15 cellular contexts compared by ENCODE assay signal in genomic region chr3:108219336-108219735, GRCh38. TPM values are rescaled to one million over a fixed set of nuclear protein-coding genes. Genes with fewer than 3 reads are reported as not detected.
DNase-seq lines count a peak whose midpoint lies in the region; ATAC-seq, FAIRE-seq and TF ChIP-seq lines count a peak whose summit lies in the region.
"Had no signal": no experiment of that assay in that cellular context is flagged by ENCODE, and none has a peak within 500 bp of the region (broad histone marks: within the 10 kb centered on the region; RNA-seq: fewer than 3 reads in every experiment).

No MANE protein-coding gene starts in this region.

- H3K36me3 ChIP-seq in OCI-LY1 (ENCODE audit: insufficient read depth, low read length) (peaks cover 19% of the 10 kb centered on the region), mesenchymal stem cell (ENCODE audit: control insufficient read depth in 1 of 2, insufficient read depth in 2 of 2, low read depth in 1 of 2, low read length in 2 of 2) (peaks cover 0 to 9% of the 10 kb centered on the region in 2 experiments)
- H3K36me3 ChIP-seq: neutrophil had no signal

- CTCF ChIA-PET in activated CD4-positive, alpha-beta T cell treated with anti-CD3 and anti-CD28 coated beads for 36 hours (lab: Charles Lee): no interaction called here

- peak overlapping the region; percentile 79 for H3K9ac ChIP-seq in OCI-LY1 (ENCODE audit: low read length)
- H3K9ac ChIP-seq in mesenchymal stem cell (ENCODE audit: low read length): peak overlapping the region; percentile 1

- peaks cover 16% of the 10 kb centered on the region for H3K36me3 Mint-ChIP-seq in activated CD4-positive, alpha-beta T cell treated with anti-CD3 and anti-CD28 coated beads for 36 hours (ENCODE audit: low read depth)

- H3K79me1 ChIP-seq in mesenchymal stem cell (replicated peaks; ENCODE audit: low read length, poor library complexity, severe bottlenecking): peaks cover 5% of the 10 kb centered on the region

- no peak overlapping the region for H3K23ac ChIP-seq in mesenchymal stem cell (ENCODE audit: low read length in 2 of 2)

- H3K27ac Mint-ChIP-seq in activated CD4-positive, alpha-beta T cell treated with anti-CD3 and anti-CD28 coated beads for 36 hours: no peak overlapping the region

- H3F3A ChIP-seq in OCI-LY1 (ENCODE audit: insufficient read depth, low read length): no peaks in the 10 kb centered on the region

- H3K9me2 ChIP-seq in OCI-LY1 (ENCODE audit: low read depth, low read length): no peaks in the 10 kb centered on the region

- H3K4me2 ChIP-seq in OCI-LY1 (ENCODE audit: low read length) (peak overlapping the region; percentile 90), mesenchymal stem cell (ENCODE audit: low read length, poor library complexity, severe bottlenecking) (no peak overlapping the region)

- peaks cover 54% of the 10 kb centered on the region for H3K4me1 Mint-ChIP-seq in activated CD4-positive, alpha-beta T cell treated with anti-CD3 and anti-CD28 coated beads for 36 hours

- peak; percentile 93 for FAIRE-seq in GM12891 (lab: Jason Lieb, UNC)
- FAIRE-seq: HepG2 had no signal

- H3K27me3 Mint-ChIP-seq in activated CD4-positive, alpha-beta T cell treated with anti-CD3 and anti-CD28 coated beads for 36 hours: no peaks in the 10 kb centered on the region

- H3K27ac ChIP-seq in OCI-LY1 (ENCODE audit: low read depth, low read length, poor library complexity, severe bottlenecking): peak overlapping the region; percentile 82
- no peak overlapping the region for H3K27ac ChIP-seq in mesenchymal stem cell (ENCODE audit: low read length, poor library complexity, severe bottlenecking)
- H3K27ac ChIP-seq: neutrophil had no signal

- H2BK12ac ChIP-seq in mesenchymal stem cell (ENCODE audit: low read length in 2 of 2): no peak overlapping the region

- no peak overlapping the region for H2AK5ac ChIP-seq in mesenchymal stem cell (ENCODE audit: low read length, severe bottlenecking)

- no peaks in the 10 kb centered on the region for H3K27me3 ChIP-seq in OCI-LY1 (ENCODE audit: insufficient read depth, low read length)
- no peaks in the 10 kb centered on the region for H3K27me3 ChIP-seq in mesenchymal stem cell (ENCODE audit: control insufficient read depth in 1 of 2, insufficient read depth in 1 of 2, low read length in 2 of 2)
- H3K27me3 ChIP-seq: neutrophil had no signal

- H3K14ac ChIP-seq in mesenchymal stem cell (ENCODE audit: low read length in 2 of 2): no peak overlapping the region

- POLR2A ChIA-PET in activated CD4-positive, alpha-beta T cell treated with anti-CD3 and anti-CD28 coated beads for 36 hours (lab: Charles Lee): no interaction called here

- H3K4me1 ChIP-seq in OCI-LY1 (ENCODE audit: insufficient read depth, low read length, severe bottlenecking) (peaks cover 59% of the 10 kb centered on the region), mesenchymal stem cell (ENCODE audit: control insufficient read depth, insufficient read depth, low read depth, low read length) (no peaks in the 10 kb centered on the region)

- no peak overlapping the region for H3K4me3 Mint-ChIP-seq in activated CD4-positive, alpha-beta T cell treated with anti-CD3 and anti-CD28 coated beads for 36 hours

- no peaks in the 10 kb centered on the region for H3K9me3 ChIP-seq in OCI-LY1 (ENCODE audit: low read length)
- H3K9me3 ChIP-seq in mesenchymal stem cell (ENCODE audit: control insufficient read depth, low read length): no peaks in the 10 kb centered on the region
- H3K9me3 ChIP-seq: neutrophil had no signal

- H2AFZ ChIP-seq in OCI-LY1 (ENCODE audit: low read length) (peak overlapping the region; percentile 28), mesenchymal stem cell (ENCODE audit: low read depth, low read length) (no peak overlapping the region)

- H3K9me3 Mint-ChIP-seq in activated CD4-positive, alpha-beta T cell treated with anti-CD3 and anti-CD28 coated beads for 36 hours (ENCODE audit: low read depth): no peaks in the 10 kb centered on the region

- no peak overlapping the region for H2BK5ac ChIP-seq in mesenchymal stem cell (ENCODE audit: low read depth, low read length, poor library complexity, severe bottlenecking)

- no peak for TF ChIP-seq CTCF in OCI-LY1 (IDR thresholded peaks at IDR 0.05; ENCODE audit: low read length)

- no peak for TF ChIP-seq POLR2A in GM12891 (IDR thresholded peaks at IDR 0.05; ENCODE audit: low read depth, low read length)

- H3K18ac ChIP-seq in mesenchymal stem cell (ENCODE audit: low read depth in 1 of 2, low read length in 2 of 2): no peak overlapping the region

- H3K4me3 ChIP-seq in OCI-LY1 (ENCODE audit: low read depth, low read length, poor library complexity, severe bottlenecking) (peak overlapping the region; percentile 92), mesenchymal stem cell (ENCODE audit: insufficient read depth in 1 of 2, low read depth in 1 of 2, low read length in 2 of 2) (peak overlapping the region in 1 of 2 experiments; percentile 88)

- no peaks in the 10 kb centered on the region for H4K20me1 ChIP-seq in OCI-LY1 (ENCODE audit: insufficient read depth, low read length)

- H2BK15ac ChIP-seq in mesenchymal stem cell (ENCODE audit: low read depth, poor library complexity, severe bottlenecking): no peak overlapping the region

- WGBS in mesenchymal stem cell: 98% methylated on average over 8 of the region's 9 CpGs

- ATAC-seq in GM21529 (IDR thresholded peaks at IDR 0.05; ENCODE audit: unreplicated experiment) (peak; percentile 13), GM21737 (IDR thresholded peaks at IDR 0.05; ENCODE audit: unreplicated experiment) (no peak), GM19324 (IDR thresholded peaks at IDR 0.05; ENCODE audit: low FRiP score, unreplicated experiment) (no peak)
- no peak for ATAC-seq in activated CD4-positive, alpha-beta T cell treated with anti-CD3 and anti-CD28 coated beads for 36 hours
- ATAC-seq: HepG2, left cardiac atrium had no signal

- in situ Hi-C loops in G401 (cut with HindIII; ENCODE audit: low sequenced_read_pairs): no loop called here

- intact Hi-C loops in activated CD4-positive, alpha-beta T cell treated with anti-CD3 and anti-CD28 coated beads for 36 hours (cut with DNase I, micrococcal nuclease): no loop called here

- H4K8ac ChIP-seq in mesenchymal stem cell (ENCODE audit: low read length): no peak overlapping the region

- no peak overlapping the region for H2BK120ac ChIP-seq in mesenchymal stem cell (ENCODE audit: low read depth, low read length)

- H3K4ac ChIP-seq in mesenchymal stem cell (ENCODE audit: low read depth in 1 of 2, low read length in 2 of 2): no peak overlapping the region

- H4K91ac ChIP-seq in mesenchymal stem cell (ENCODE audit: low read length): no peak overlapping the region

- H3K79me2 ChIP-seq in OCI-LY1 (ENCODE audit: insufficient read depth, low read length): peaks cover 15% of the 10 kb centered on the region

- DNase-seq in GM12891 (ENCODE audit: insufficient read length, low spot score) (no peak), mesenchymal stem cell (no peak), G401 (ENCODE audit: low spot score) (no peak)
- DNase-seq in activated CD4-positive, alpha-beta T cell treated with anti-CD3 and anti-CD28 coated beads for 36 hours: no peak
- DNase-seq: activated CD4-positive, alpha-beta T cell treated with anti-CD3 and anti-CD28 coated beads, Interleukin-2, amount 50 U/mL, for 4 hours; foreskin melanocyte; left cardiac atrium; NCI-H187; stimulated activated CD4-positive, alpha-beta T cell treated with anti-CD3 and anti-CD28 coated beads, Interleukin-15, amount 100 ng/mL, for 24 hours had no signal

TF ChIP-seq in GM12891, 5 proteins besides CTCF, POLR2A, EP300 and RAD21:
- TF ChIP-seq POU2F2 (IDR thresholded peaks at IDR 0.05; ENCODE audit: low read depth, low read length) (0 out of 2 replicates have a peak, but pooled peaks have one; percentile 20), POLR2AphosphoS5 (IDR thresholded peaks at IDR 0.05; ENCODE audit: low read depth, low read length) (no peak), PAX5 (IDR thresholded peaks at IDR 0.05; ENCODE audit: insufficient read depth, low read length, severe bottlenecking) (no peak)

RNA-seq across cellular contexts. Expression of gene IFT57, which starts 2.9 kb away (rescaled TPM):
- 11.5 TPM for polyA plus RNA-seq in GM12891 (2012; ENCODE audit: low read depth, missing spikeins)
- polyA plus RNA-seq in mesenchymal stem cell (2013, experiment 1 of 2): 29.6 TPM
- polyA plus RNA-seq in mesenchymal stem cell (2013, experiment 2 of 2): 31.0 TPM
- total RNA-seq in G401 (2014; rRNA removed; shearing (Covaris generic)): 98.1 and 113 TPM in 2 replicates
- total RNA-seq in activated CD4-positive, alpha-beta T cell treated with anti-CD3 and anti-CD28 coated beads for 36 hours: 10 to 100 TPM; 27.9 to 29.6 TPM
